8 cellular contexts compared by ENCODE assay signal in the genomic region with DNA sequence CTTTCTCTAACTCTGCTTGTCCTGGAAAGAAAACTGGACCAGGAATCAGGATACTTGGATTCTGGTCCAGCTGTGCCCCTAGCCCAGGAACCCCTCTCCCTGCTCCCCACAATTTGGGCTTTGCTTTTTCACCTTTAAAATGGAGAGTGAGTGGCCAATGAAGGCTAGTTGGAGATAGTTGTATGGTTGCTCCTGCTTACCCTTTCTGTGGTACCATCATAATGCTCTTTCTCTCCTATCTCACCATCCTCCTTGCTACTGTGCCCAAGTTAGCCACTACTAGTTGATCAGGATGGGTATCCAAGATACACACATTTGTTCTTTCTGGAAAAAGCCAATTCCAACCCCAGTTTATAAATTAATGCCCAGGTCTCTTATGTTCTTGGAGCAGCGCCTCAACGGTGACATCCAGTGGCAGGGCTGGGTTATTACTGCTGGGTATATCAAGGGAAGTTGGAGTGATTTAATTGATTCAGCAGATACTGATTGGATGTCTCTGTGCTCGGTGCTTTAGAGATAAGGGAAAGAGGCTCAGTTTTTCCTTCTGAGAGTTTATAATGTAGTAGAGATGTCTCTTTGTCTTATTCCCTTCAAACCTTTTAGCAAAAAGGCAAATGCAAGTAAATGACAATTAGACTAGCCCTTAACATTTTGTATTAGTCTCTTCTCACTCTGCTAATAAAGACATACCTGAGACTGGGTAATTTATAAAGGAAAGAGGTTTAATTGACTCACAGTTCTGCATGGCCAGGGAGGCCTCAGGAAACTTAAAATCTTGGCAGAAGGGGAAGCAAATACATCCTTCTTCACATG. TPM values are rescaled to one million over a fixed set of nuclear protein-coding genes. Genes with fewer than 3 reads are reported as not detected.
DNase-seq lines count a peak whose midpoint lies in the region; ATAC-seq and TF ChIP-seq lines count a peak whose summit lies in the region.

No MANE protein-coding gene starts in this region.

- TF ChIP-seq POLR2A in adrenal gland (IDR thresholded peaks at IDR 0.05) (no peak), gastrocnemius medialis (IDR thresholded peaks at IDR 0.05) (no peak)

- POLR2A ChIA-PET in T-cell (lab: Charles Lee), result interaction anchor here in 1 of 2 donors (0.6 kb wide), 1 partner anchor 163 kb away, joined by 4 read pairs; no protein-coding TSS in a partner anchor

- DNase-seq in AG08396 (ENCODE audit: low spot score) (peak; percentile 72), KBM-7 (peak; percentile 66), T-cell (peak; percentile 14 to 69 (median 56)), adrenal gland (peak; percentile 63 to 90 (median 78)), left ventricle myocardium superior (peak; percentile 71), gastrocnemius medialis (peak; percentile 24 to 53)

- ATAC-seq in GM18867 (IDR thresholded peaks at IDR 0.05; ENCODE audit: unreplicated experiment) (peak; percentile 70), T-cell (replicated peaks in 1 of 4) (peak; percentile 58 to 64 (median 60)), left ventricle myocardium superior (peak; percentile 62), gastrocnemius medialis (peak; percentile 49 to 72), GM19324 (IDR thresholded peaks at IDR 0.05; ENCODE audit: low FRiP score, unreplicated experiment) (no peak)

- no peaks in the 10 kb centered on the region for H3K9me3 ChIP-seq in adrenal gland (replicated peaks in 1 of 3)
- no peaks in the 10 kb centered on the region for H3K9me3 ChIP-seq in gastrocnemius medialis

- peaks cover 60% of the 10 kb centered on the region for H3K36me3 Mint-ChIP-seq in T-cell

- peaks cover 32 to 37% (median 33%) of the 10 kb centered on the region in 3 donors for H3K4me1 Mint-ChIP-seq in T-cell

- in situ Hi-C loops in KBM-7 (cut with MboI; ENCODE audit: low pct_unique_long_range_greater_than_20kb, low sequenced_read_pairs) (loop anchor here (25.0 kb wide), 1 partner anchor 150 kb away; no protein-coding TSS in a partner anchor), gastrocnemius medialis (cut with MboI; ENCODE audit: low sequenced_read_pairs in 4 of 4) (loop anchor here in 3 of 4 donors (5.0 kb wide), 3 partner anchors 155 to 165 kb away; no protein-coding TSS in a partner anchor)

- H3K4me3 ChIP-seq in adrenal gland, result no peak overlapping the region
- H3K4me3 ChIP-seq in gastrocnemius medialis, result no peak overlapping the region

- H3K4me1 ChIP-seq in adrenal gland (replicated peaks in 1 of 2) (peaks cover 0 to 12% of the 10 kb centered on the region in 2 donors), gastrocnemius medialis (no peaks in the 10 kb centered on the region)

- H3K4me3 Mint-ChIP-seq in T-cell, result peak overlapping the region in 1 of 3 donors; percentile 46

- 13 to 27% (median 20%) methylated on average over 3 of the region's 3 CpGs for WGBS in adrenal gland, 4 donors

- TF ChIP-seq CTCF in adrenal gland (IDR thresholded peaks at IDR 0.05), result peak; percentile 92 to 97 (median 94)
- TF ChIP-seq CTCF in gastrocnemius medialis (IDR thresholded peaks at IDR 0.05 in 4 of 5, conservative IDR thresholded peaks at IDR 0.05 in 1 of 5), result peak; percentile 84 to 93 (median 89)

- H3K36me3 ChIP-seq in adrenal gland (replicated peaks in 1 of 2) (peaks cover 0 to 92% of the 10 kb centered on the region in 2 donors), gastrocnemius medialis (peaks cover 0 to 94% of the 10 kb centered on the region in 2 donors)

- no peaks in the 10 kb centered on the region for H3K9me3 Mint-ChIP-seq in T-cell

- CTCF ChIA-PET in T-cell (lab: Charles Lee), result interaction anchor here (0.6 to 1.2 kb wide), 3 partner anchors 30 to 315 kb away, joined by 3 to 6 read pairs (median 3); no protein-coding TSS in a partner anchor

- H3K27me3 ChIP-seq in adrenal gland, result no peaks in the 10 kb centered on the region
- H3K27me3 ChIP-seq in gastrocnemius medialis, result no peaks in the 10 kb centered on the region

- H3K27me3 Mint-ChIP-seq in T-cell, result no peaks in the 10 kb centered on the region

- intact Hi-C loops in adrenal gland (cut with DNase I) (loop anchor here (2.0 to 5.0 kb wide), 2 partner anchors 160 to 161 kb away; no protein-coding TSS in a partner anchor), left ventricle myocardium superior (cut with micrococcal nuclease) (loop anchor here (5.0 kb wide), 1 partner anchor 160 kb away; no protein-coding TSS in a partner anchor), gastrocnemius medialis (cut with DNase I; ENCODE audit: low total_unique reads) (loop anchor here (1.0 kb wide), 1 partner anchor 162 kb away; no protein-coding TSS in a partner anchor)

- peak overlapping the region in 1 of 5 donors; percentile 44 for H3K27ac ChIP-seq in adrenal gland
- H3K27ac ChIP-seq in gastrocnemius medialis, result peak overlapping the region; percentile 2 to 29 (median 20)

- peak overlapping the region in 1 of 2 donors; percentile 85 for H3K27ac Mint-ChIP-seq in T-cell

RNA-seq across cellular contexts. Expression of a gene that starts 38.5 kb away (rescaled TPM):
- total RNA-seq in T-cell (under 1 TPM in 4 of 5 donors, not detected in 1; 0.29 to 0.44 (median 0.38) TPM), adrenal gland (10 to 100 TPM; 20.0 to 86.2 (median 52.2) TPM), left ventricle myocardium superior (26.1 TPM), gastrocnemius medialis (10 to 100 TPM in 1 of 4 donors, 1 to 10 TPM in 3; 4.4 to 12.5 (median 6.4) TPM)
- polyA plus RNA-seq in adrenal gland, result 10 to 100 TPM; 12.2 to 38.5 (median 21.7) TPM

RNA-seq across cellular contexts. Expression of a gene that starts 46.6 kb away (rescaled TPM):
- total RNA-seq in T-cell (100 to 1,000 TPM in 3 of 5 donors, 10 to 100 TPM in 2; 85.9 to 113 (median 100) TPM), adrenal gland (100 to 1,000 TPM in 2 of 8 donors, 10 to 100 TPM in 6; 49.8 to 109 (median 71.4) TPM), left ventricle myocardium superior (26.1 TPM), gastrocnemius medialis (10 to 100 TPM; 25.6 to 40.6 (median 30.5) TPM)
- polyA plus RNA-seq in adrenal gland, result 10 to 100 TPM; 25.6 to 64.0 (median 47.9) TPM

RNA-seq across cellular contexts. Expression of a gene that starts 56.7 kb away (rescaled TPM):
- total RNA-seq in T-cell (100 to 1,000 TPM; 137 to 201 (median 182) TPM), adrenal gland (100 to 1,000 TPM; 105 to 209 (median 157) TPM), left ventricle myocardium superior (155 TPM), gastrocnemius medialis (100 to 1,000 TPM in 3 of 4 donors, 10 to 100 TPM in 1; 77.8 to 125 (median 119) TPM)
- polyA plus RNA-seq in adrenal gland, result 100 to 1,000 TPM in 1 of 3 donors, 10 to 100 TPM in 2; 30.5 to 152 (median 55.7) TPM
